In genomic region chr19:53431399-53432087, GRCh38 we compare ENCODE assay signal across 1 cellular context.
A peak's percentile ranks its signal among the peaks of the same experiment; 100 is the strongest.
TF ChIP-seq lines count a peak whose summit lies in the region.

Gene ZNF761 (plus strand): TSS chr19:53431984. CDS start chr19:53447269, 15,285 bp downstream.

TF ChIP-seq in IMR-90, 13 proteins besides CTCF, POLR2A, EP300 and RAD21 (continued from another document):
- peak; percentile 53; the same call in 1 of the 2 replicates for TF ChIP-seq MAZ (IDR thresholded peaks at IDR 0.05; ENCODE audit: borderline replicate concordance, low read depth, low read length)
TF ChIP-seq in IMR-90: peak in this region for 3.
